In genomic region chr11:119363081-119363861, GRCh38 we compare ENCODE assay signal across 1 cellular context.
TF ChIP-seq lines count a peak whose summit lies in the region.

No MANE protein-coding gene starts in this region.

TF ChIP-seq in IMR-90, 13 proteins besides CTCF, POLR2A, EP300 and RAD21:
- TF ChIP-seq USF2 (IDR thresholded peaks at IDR 0.05; ENCODE audit: low read depth, low read length) (no peak), MAFK (IDR thresholded peaks at IDR 0.05; ENCODE audit: low read depth, low read length) (no peak), NFE2L2 (IDR thresholded peaks at IDR 0.05; ENCODE audit: low read depth, low read length) (no peak), RCOR1 (IDR thresholded peaks at IDR 0.05; ENCODE audit: insufficient replicate concordance, low read length) (no peak), SMC3 (IDR thresholded peaks at IDR 0.05; ENCODE audit: low read depth, low read length) (no peak), CEBPB (IDR thresholded peaks at IDR 0.05; ENCODE audit: low read depth, low read length) (no peak), FOS (IDR thresholded peaks at IDR 0.05; ENCODE audit: low read depth, low read length) (no peak), BHLHE40 (IDR thresholded peaks at IDR 0.05; ENCODE audit: low read depth, low read length) (no peak), MAZ (IDR thresholded peaks at IDR 0.05; ENCODE audit: borderline replicate concordance, low read depth, low read length) (no peak), ELK1 (IDR thresholded peaks at IDR 0.05; ENCODE audit: borderline replicate concordance, low read depth, low read length) (no peak), CHD1 (IDR thresholded peaks at IDR 0.05; ENCODE audit: low read depth, low read length) (no peak), RFX5 (IDR thresholded peaks at IDR 0.05; ENCODE audit: low read depth, low read length) (no peak), MXI1 (IDR thresholded peaks at IDR 0.05; ENCODE audit: borderline replicate concordance, low read depth, low read length) (no peak)
